8 cellular contexts compared by ENCODE assay signal in genomic region chr11:14645985-14646900, GRCh38. TPM values are rescaled to one million over a fixed set of nuclear protein-coding genes. Genes with fewer than 3 reads are reported as not detected.
DNase-seq lines count a peak whose midpoint lies in the region; ATAC-seq and TF ChIP-seq lines count a peak whose summit lies in the region.

No MANE protein-coding gene starts in this region.

- WGBS in endodermal cell (ENCODE audit: insufficient coverage in 1 of 2, insufficient read length in 1 of 2), 2 experiments = 79 to 82% methylated on average over 3 to 6 of the region's 6 CpGs
- 64% methylated on average over 6 of the region's 6 CpGs for WGBS in smooth muscle cell (ENCODE audit: low lambda C conversion rate)

- peaks cover 35% of the 10 kb centered on the region for H3K27me3 Mint-ChIP-seq in endodermal cell (ENCODE audit: insufficient read depth)

- H3K4me2 ChIP-seq in PC-9 (0 out of 2 replicates have a peak overlapping the region, but pooled peaks have one; percentile 90), smooth muscle cell (peak overlapping the region; percentile 88)

- no peak overlapping the region for H2AFZ ChIP-seq in PC-9
- no peak overlapping the region for H2AFZ ChIP-seq in smooth muscle cell (ENCODE audit: low read depth)

- CTCF ChIA-PET in PC-9 (lab: Charles Lee) = no interaction called here

- H3K9ac ChIP-seq in endodermal cell (ENCODE audit: extremely low read depth, low read length, poor library complexity, severe bottlenecking) (no peak overlapping the region), smooth muscle cell (ENCODE audit: low read depth) (no peak overlapping the region)

- no peak for TF ChIP-seq CTCF in PC-9 (conservative IDR thresholded peaks at IDR 0.05)
- no peak for TF ChIP-seq CTCF in endodermal cell (conservative IDR thresholded peaks at IDR 0.05)
- TF ChIP-seq CTCF in smooth muscle cell (IDR thresholded peaks at IDR 0.05; ENCODE audit: borderline replicate concordance, insufficient read depth, poor library complexity, severe bottlenecking) = no peak
- no peak for TF ChIP-seq CTCF in uterus (IDR thresholded peaks at IDR 0.05)

- H3K4me1 ChIP-seq in PC-9 (replicated peaks; ENCODE audit: insufficient read depth) (no peaks in the 10 kb centered on the region), endodermal cell (ENCODE audit: control insufficient read depth, insufficient read depth, low read length) (no peaks in the 10 kb centered on the region), smooth muscle cell (ENCODE audit: low read depth) (peaks cover 8% of the 10 kb centered on the region), uterus (no peaks in the 10 kb centered on the region)

- BruUV-seq in PC-9 (replicated peaks; lab: Mats Ljungman, UMichigan) = no TSS peak

- no peak overlapping the region for H3K27ac ChIP-seq in PC-9
- H3K27ac ChIP-seq in endodermal cell (ENCODE audit: low read depth, low read length) = no peak overlapping the region
- no peak overlapping the region for H3K27ac ChIP-seq in smooth muscle cell (ENCODE audit: low read depth)
- no peak overlapping the region for H3K27ac ChIP-seq in uterus

- H3K27me3 ChIP-seq in PC-9 (ENCODE audit: insufficient read depth, low read depth) = peaks cover 13% of the 10 kb centered on the region
- peaks cover 38% of the 10 kb centered on the region for H3K27me3 ChIP-seq in endodermal cell (ENCODE audit: control insufficient read depth, insufficient read depth, low read length, poor library complexity, severe bottlenecking)
- H3K27me3 ChIP-seq in smooth muscle cell (ENCODE audit: low read depth) = peaks cover 4% of the 10 kb centered on the region
- peaks cover 0 to 23% of the 10 kb centered on the region in 2 donors for H3K27me3 ChIP-seq in uterus

- H3K4me1 Mint-ChIP-seq in endodermal cell = peaks cover 17% of the 10 kb centered on the region

- H3K79me2 ChIP-seq in PC-9 (ENCODE audit: low read depth) (no peaks in the 10 kb centered on the region), smooth muscle cell (ENCODE audit: low read depth) (peaks cover 7% of the 10 kb centered on the region)

- H4K20me1 ChIP-seq in PC-9 (ENCODE audit: insufficient read depth) = no peaks in the 10 kb centered on the region
- H4K20me1 ChIP-seq in smooth muscle cell (ENCODE audit: low read depth) = no peaks in the 10 kb centered on the region

- no peak overlapping the region for H3K4me3 Mint-ChIP-seq in endodermal cell

- H3K27ac Mint-ChIP-seq in endodermal cell = no peak overlapping the region

- no peaks in the 10 kb centered on the region for H3K9me3 ChIP-seq in PC-9 (ENCODE audit: insufficient read depth, low read depth)
- no peaks in the 10 kb centered on the region for H3K9me3 ChIP-seq in endodermal cell (ENCODE audit: control insufficient read depth, low read length)
- H3K9me3 ChIP-seq in smooth muscle cell (replicated peaks; ENCODE audit: low read depth) = no peaks in the 10 kb centered on the region
- no peaks in the 10 kb centered on the region for H3K9me3 ChIP-seq in uterus

- DNase-seq in NCI-H524 (lab: John Stamatoyannopoulos, UW) (peak; percentile 1 to 13), NCI-H524 treated with DMSO at 0.1 percent for 48 hours (lab: John Stamatoyannopoulos, UW) (no peak), PC-9 (no peak), endodermal cell (no peak), smooth muscle cell (lab: John Stamatoyannopoulos, UW; ENCODE audit: unreplicated experiment) (no peak), uterus (no peak)
- no peak for DNase-seq in stimulated activated naive CD4-positive, alpha-beta T cell treated with Interleukin-2 at 50 U/mL for 16 hours (lab: John Stamatoyannopoulos, UW)

- H3K36me3 Mint-ChIP-seq in endodermal cell (ENCODE audit: low read depth) = no peaks in the 10 kb centered on the region

- intact Hi-C loops in PC-9 (cut with micrococcal nuclease; ENCODE audit: unreplicated experiment) (no loop called here), uterus (cut with DNase I; ENCODE audit: low total_unique reads) (no loop called here)

- POLR2A ChIA-PET in PC-9 (lab: Charles Lee; ENCODE audit: unreplicated experiment) = interaction anchor here (0.6 kb wide), 1 partner anchor 153 kb away, joined by 3 read pairs; no protein-coding TSS in a partner anchor

- no peak for ATAC-seq in esophagus mucosa

- H3K36me3 ChIP-seq in PC-9 (ENCODE audit: low read depth) = no peaks in the 10 kb centered on the region
- H3K36me3 ChIP-seq in endodermal cell (ENCODE audit: control insufficient read depth, insufficient read depth, low read length) = no peaks in the 10 kb centered on the region
- no peaks in the 10 kb centered on the region for H3K36me3 ChIP-seq in smooth muscle cell (ENCODE audit: low read depth)
- no peaks in the 10 kb centered on the region for H3K36me3 ChIP-seq in uterus

- H3F3A ChIP-seq in PC-9 (ENCODE audit: insufficient read depth, low read depth) = no peaks in the 10 kb centered on the region
- H3F3A ChIP-seq in smooth muscle cell (ENCODE audit: low read depth) = no peaks in the 10 kb centered on the region

- TF ChIP-seq POLR2A in uterus (IDR thresholded peaks at IDR 0.05) = no peak

- H3K9me2 ChIP-seq in PC-9 (ENCODE audit: insufficient read depth) = no peaks in the 10 kb centered on the region

- no peaks in the 10 kb centered on the region for H3K9me3 Mint-ChIP-seq in endodermal cell

- no peak overlapping the region for H3K4me3 ChIP-seq in PC-9
- peak overlapping the region; percentile 90 for H3K4me3 ChIP-seq in endodermal cell (ENCODE audit: low read length)
- peak overlapping the region; percentile 90 for H3K4me3 ChIP-seq in smooth muscle cell
- no peak overlapping the region for H3K4me3 ChIP-seq in uterus

RNA-seq across cellular contexts. Expression of gene PDE3B, which starts 2.6 kb away (rescaled TPM):
- total RNA-seq in PC-9 (2021) = not detected in 2 replicates
- total RNA-seq in endodermal cell = 10 to 100 TPM in 1 of 2 donors, 1 to 10 TPM in 1; 9.4 to 11.7 TPM
- 13.4 TPM for polyA plus RNA-seq in endodermal cell (2013, experiment 1 of 2)
- 14.0 TPM for polyA plus RNA-seq in endodermal cell (2013, experiment 2 of 2)
- total RNA-seq in smooth muscle cell = 1.8 and 8.4 TPM in 2 replicates
- 1.7 TPM in 2 replicates for polyA plus RNA-seq in smooth muscle cell
- total RNA-seq in uterus = 10 to 100 TPM in 1 of 4 donors, 1 to 10 TPM in 3; 1.5 to 10.8 (median 3.9) TPM
- total RNA-seq in esophagus mucosa = 0.44 TPM

Comparison
In these comparisons a context has a peak if more than half of its experiments do, and no peak if none do; other contexts are left out.
1. DNase-seq: peak in NCI-H524 (2 of 2); none in NCI-H524 treated with DMSO at 0.1 percent for 48 hours (single experiment), PC-9 (0 of 2), endodermal cell (single experiment), smooth muscle cell (single experiment), uterus (0 of 2) and stimulated activated naive CD4-positive, alpha-beta T cell treated with Interleukin-2 at 50 U/mL for 16 hours (single experiment).
2. H3K4me3 ChIP-seq: peak in endodermal cell (single experiment) and smooth muscle cell (single experiment); none in PC-9 (single experiment) and uterus (0 of 2).